17 cellular contexts compared by ENCODE assay signal in the genomic region with DNA sequence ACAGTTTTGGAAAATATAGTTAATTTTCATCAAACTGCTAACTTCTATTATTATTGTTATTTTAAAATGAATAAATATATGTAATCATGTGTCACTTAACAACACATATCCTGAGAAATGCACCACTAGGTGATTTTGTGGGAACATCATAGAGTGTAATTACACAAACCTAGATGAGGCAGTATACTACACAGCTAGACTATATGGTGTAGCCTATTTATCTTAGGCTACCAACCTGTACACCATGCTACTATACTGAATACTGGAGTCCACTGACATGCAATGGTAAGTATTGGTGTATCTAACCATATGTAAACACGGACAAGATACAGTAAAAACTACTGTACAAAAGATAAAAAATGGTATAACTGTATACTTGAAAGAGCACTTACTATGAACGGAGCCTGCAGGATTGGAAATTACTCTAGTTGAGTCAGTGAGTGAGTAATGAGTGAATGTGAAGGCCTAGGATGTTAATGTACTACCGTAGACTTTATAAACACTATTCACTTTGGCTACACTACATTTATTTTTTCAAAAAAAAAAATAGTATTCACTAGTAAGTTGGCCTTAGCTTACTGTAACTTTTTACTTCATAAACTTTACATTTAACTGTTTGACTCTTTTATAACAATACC.
DNase-seq lines count a peak whose midpoint lies in the region; ATAC-seq and TF ChIP-seq lines count a peak whose summit lies in the region.
"Had no signal": no experiment of that assay in that cellular context is flagged by ENCODE, and none has a peak within 500 bp of the region (broad histone marks: within the 10 kb centered on the region; RNA-seq: fewer than 3 reads in every experiment).

No MANE protein-coding gene starts in this region.

- BruUV-seq in PC-3 (replicated peaks; lab: Mats Ljungman, UMichigan): no TSS peak

- POLR2A ChIA-PET in PC-3 (lab: Charles Lee; ENCODE audit: unreplicated experiment): no interaction called here

- no peaks in the 10 kb centered on the region for H3K27me3 ChIP-seq in PC-3 (ENCODE audit: low read length)
- H3K27me3 ChIP-seq: BLaER1, esophagus squamous epithelium, sigmoid colon had no signal

- peaks cover 14% of the 10 kb centered on the region for H3K4me1 ChIP-seq in PC-3 (ENCODE audit: insufficient read depth, low read length)
- H3K4me1 ChIP-seq: BLaER1, esophagus squamous epithelium, sigmoid colon had no signal

- CTCF ChIA-PET in PC-3 (lab: Charles Lee): no interaction called here

- H3K9me3 ChIP-seq in PC-3 (ENCODE audit: low read length): no peaks in the 10 kb centered on the region
- H3K9me3 ChIP-seq: BLaER1, esophagus squamous epithelium, sigmoid colon, thoracic aorta had no signal

- peak; percentile 94 for ATAC-seq in PC-3
- ATAC-seq in GM18907 (IDR thresholded peaks at IDR 0.05; ENCODE audit: unreplicated experiment): no peak

- H4K20me1 ChIP-seq in PC-3 (ENCODE audit: low read length): no peaks in the 10 kb centered on the region

- peak overlapping the region; percentile 19; the same call in 1 of the 2 replicates for H3K27ac ChIP-seq in PC-3 (ENCODE audit: low read length)
- H3K27ac ChIP-seq: BLaER1, esophagus squamous epithelium, sigmoid colon, thoracic aorta had no signal

- H3K4me2 ChIP-seq in PC-3 (ENCODE audit: low read length): peak overlapping the region; percentile 44; the same call in 1 of the 2 replicates
- H3K4me2 ChIP-seq: BLaER1 had no signal

- intact Hi-C loops in PC-3 (cut with micrococcal nuclease): loop anchor here (10.0 kb wide), 1 partner anchor 276 kb away; no protein-coding TSS in a partner anchor

- H3F3A ChIP-seq in PC-3 (ENCODE audit: low read length, unreplicated experiment): no peaks in the 10 kb centered on the region

- H2AFZ ChIP-seq in PC-3 (ENCODE audit: low read length): 0 out of 2 replicates have a peak overlapping the region, but pooled peaks have one; percentile 18

- no peaks in the 10 kb centered on the region for H3K9me2 ChIP-seq in PC-3 (replicated peaks; ENCODE audit: low read length)

- no peaks in the 10 kb centered on the region for H3K36me3 ChIP-seq in PC-3 (ENCODE audit: low read depth, low read length)
- H3K36me3 ChIP-seq: thoracic aorta had no signal

- peaks cover 21% of the 10 kb centered on the region; the same call in 1 of the 2 replicates for H3K79me2 ChIP-seq in PC-3 (ENCODE audit: low read length)

- H3K4me3 ChIP-seq in PC-3 (ENCODE audit: low read length) (no peak overlapping the region), choroid plexus epithelial cell (ENCODE audit: low read depth, low read length) (no peak overlapping the region)
- H3K4me3 ChIP-seq: BLaER1, esophagus squamous epithelium, sigmoid colon, thoracic aorta had no signal

- 0 out of 2 replicates have a peak overlapping the region, but pooled peaks have one; percentile 10 for H3K9ac ChIP-seq in PC-3 (ENCODE audit: low read length)
- H3K9ac ChIP-seq: BLaER1 had no signal

- DNase-seq in ELR (ENCODE audit: low read depth) (peak; percentile 80), PC-3 (peak; percentile 46), choroid plexus epithelial cell (ENCODE audit: low read depth) (peak; percentile 38), non-pigmented ciliary epithelial cell (ENCODE audit: low read depth) (peak; percentile 35), NCI-H526 (lab: John Stamatoyannopoulos, UW) (no peak), DMS153 (lab: John Stamatoyannopoulos, UW) (no peak), ureter (ENCODE audit: low spot score) (no peak)
- DNase-seq: activated CD4-positive, alpha-beta T cell treated with anti-CD3 and anti-CD28 coated beads for 48 hours; activated naive CD4-positive, alpha-beta T cell treated with Interleukin-2 at 50 U/mL for 16 hours; esophagus squamous epithelium; NCI-H1417 treated with DMSO at 0.1 percent for 48 hours; SIG-M5; sigmoid colon; stimulated activated CD4-positive, alpha-beta T cell treated with anti-CD3 and anti-CD28 coated beads, Interleukin-4, amount 100 ng/mL, for 4 hours had no signal

- TF ChIP-seq CTCF in PC-3 (conservative IDR thresholded peaks at IDR 0.05; ENCODE audit: low read depth, low read length) (no peak), choroid plexus epithelial cell (conservative IDR thresholded peaks at IDR 0.05; ENCODE audit: low read depth, low read length) (no peak)

Comparison
In these comparisons a context has a peak if more than half of its experiments do, and no peak if none do; other contexts are left out.
1. DNase-seq: peak in ELR (single experiment), PC-3 (single experiment), choroid plexus epithelial cell (single experiment) and non-pigmented ciliary epithelial cell (single experiment); none in NCI-H526 (0 of 2), DMS153 (single experiment) and ureter (single experiment).